Comparison of ENCODE assay signal across 9 cellular contexts in genomic region chr3:186217820-186218164, GRCh38.
DNase-seq lines count a peak whose midpoint lies in the region; ATAC-seq and TF ChIP-seq lines count a peak whose summit lies in the region.
"Had no signal": no experiment of that assay in that cellular context is flagged by ENCODE, and none has a peak within 500 bp of the region (broad histone marks: within the 10 kb centered on the region; RNA-seq: fewer than 3 reads in every experiment).

No MANE protein-coding gene starts in this region.

- BruUV-seq in Caco-2 (replicated peaks; lab: Mats Ljungman, UMichigan) = no TSS peak

- DNase-seq in COLO829 (ENCODE audit: low spot score) (peak; percentile 45), SIG-M5 treated with dmso at 0.1 percent for 504 hours (lab: John Stamatoyannopoulos, UW; ENCODE audit: unreplicated experiment) (no peak), UCSD-AML1 (lab: John Stamatoyannopoulos, UW; ENCODE audit: unreplicated experiment) (no peak), Caco-2 (no peak)
- DNase-seq in activated CD8-positive, alpha-beta T cell treated with anti-CD3 and anti-CD28 coated beads for 36 hours = peak; percentile 51
- no peak for DNase-seq in CD4-positive, alpha-beta memory T cell
- DNase-seq: GF-D8 had no signal

- no peak overlapping the region for H3K4me3 Mint-ChIP-seq in activated CD8-positive, alpha-beta T cell treated with anti-CD3 and anti-CD28 coated beads for 36 hours
- no peak overlapping the region for H3K4me3 Mint-ChIP-seq in CD4-positive, alpha-beta memory T cell
- no peak overlapping the region for H3K4me3 Mint-ChIP-seq in Caco-2 (ENCODE audit: unreplicated experiment)

- H3K36me3 ChIP-seq in CD4-positive, alpha-beta memory T cell (ENCODE audit: insufficient read depth, low read length) = no peaks in the 10 kb centered on the region
- H3K36me3 ChIP-seq in Caco-2 (ENCODE audit: control insufficient read depth, insufficient read depth, low read length) = no peaks in the 10 kb centered on the region

- no peaks in the 10 kb centered on the region for H3K9me3 ChIP-seq in CD4-positive, alpha-beta memory T cell (ENCODE audit: control insufficient read depth in 1 of 2, low read length in 2 of 2)
- no peaks in the 10 kb centered on the region for H3K9me3 ChIP-seq in Caco-2

- no peak overlapping the region for H3K4me3 ChIP-seq in CD4-positive, alpha-beta memory T cell (ENCODE audit: low read length in 2 of 2)
- H3K4me3 ChIP-seq in Caco-2 (ENCODE audit: low read depth, low read length) = no peak overlapping the region

- TF ChIP-seq CTCF in activated CD8-positive, alpha-beta T cell treated with anti-CD3 and anti-CD28 coated beads for 36 hours (IDR thresholded peaks at IDR 0.05) = no peak
- no peak for TF ChIP-seq CTCF in Caco-2 (IDR thresholded peaks at IDR 0.05; ENCODE audit: insufficient read depth in 1 of 2, low read depth in 1 of 2, low read length in 1 of 2, severe bottlenecking in 1 of 2, unreplicated experiment in 1 of 2)

- H3K36me3 Mint-ChIP-seq in activated CD8-positive, alpha-beta T cell treated with anti-CD3 and anti-CD28 coated beads for 36 hours (ENCODE audit: low read depth) = no peaks in the 10 kb centered on the region
- H3K36me3 Mint-ChIP-seq in CD4-positive, alpha-beta memory T cell = no peaks in the 10 kb centered on the region
- H3K36me3 Mint-ChIP-seq in Caco-2 (ENCODE audit: insufficient read depth, unreplicated experiment) = no peaks in the 10 kb centered on the region

- H3K27ac ChIP-seq in CD4-positive, alpha-beta memory T cell (ENCODE audit: low read depth, low read length) = no peak overlapping the region

- CTCF ChIA-PET in activated CD8-positive, alpha-beta T cell treated with anti-CD3 and anti-CD28 coated beads for 36 hours (lab: Charles Lee) = interaction anchor here (0.9 to 1.6 kb wide), 3 partner anchors 8 to 274 kb away, joined by 3 to 5 read pairs (median 5); no protein-coding TSS in a partner anchor
- CTCF ChIA-PET in CD4-positive, alpha-beta memory T cell (lab: Charles Lee; ENCODE audit: partially characterized antibody) = interaction anchor here (0.9 kb wide), 1 partner anchor 13 kb away, joined by 3 read pairs; no protein-coding TSS in a partner anchor
- CTCF ChIA-PET in Caco-2 (lab: Charles Lee) = no interaction called here

- H3K4me1 ChIP-seq in CD4-positive, alpha-beta memory T cell (ENCODE audit: insufficient read depth, low read length) = no peaks in the 10 kb centered on the region
- H3K4me1 ChIP-seq in Caco-2 = peaks cover 12% of the 10 kb centered on the region; the same call in 1 of the 2 replicates

- peaks cover 13% of the 10 kb centered on the region for H3K4me1 Mint-ChIP-seq in activated CD8-positive, alpha-beta T cell treated with anti-CD3 and anti-CD28 coated beads for 36 hours (ENCODE audit: low read depth)
- H3K4me1 Mint-ChIP-seq in CD4-positive, alpha-beta memory T cell = peaks cover 0 to 2% (median 0%) of the 10 kb centered on the region in 4 donors
- peaks cover 6% of the 10 kb centered on the region for H3K4me1 Mint-ChIP-seq in Caco-2 (ENCODE audit: low read depth, unreplicated experiment)

- H3K27me3 ChIP-seq in CD4-positive, alpha-beta memory T cell (ENCODE audit: insufficient read depth, low read length) = no peaks in the 10 kb centered on the region
- H3K27me3 ChIP-seq in Caco-2 (replicated peaks; ENCODE audit: control insufficient read depth, insufficient read depth, low read length) = no peaks in the 10 kb centered on the region

- H3K27ac Mint-ChIP-seq in activated CD8-positive, alpha-beta T cell treated with anti-CD3 and anti-CD28 coated beads for 36 hours = no peak overlapping the region
- no peak overlapping the region for H3K27ac Mint-ChIP-seq in CD4-positive, alpha-beta memory T cell
- H3K27ac Mint-ChIP-seq in Caco-2 (ENCODE audit: unreplicated experiment) = no peak overlapping the region

- ATAC-seq in GM19035 (IDR thresholded peaks at IDR 0.05; ENCODE audit: unreplicated experiment) (peak; percentile 86), HG03060 (IDR thresholded peaks at IDR 0.05; ENCODE audit: low read depth, unreplicated experiment) (peak; percentile 87)
- ATAC-seq in activated CD8-positive, alpha-beta T cell treated with anti-CD3 and anti-CD28 coated beads for 36 hours = peak; percentile 91

- H3K9me3 Mint-ChIP-seq in activated CD8-positive, alpha-beta T cell treated with anti-CD3 and anti-CD28 coated beads for 36 hours = no peaks in the 10 kb centered on the region
- no peaks in the 10 kb centered on the region for H3K9me3 Mint-ChIP-seq in CD4-positive, alpha-beta memory T cell
- H3K9me3 Mint-ChIP-seq in Caco-2 (ENCODE audit: unreplicated experiment) = peaks cover 8% of the 10 kb centered on the region

- intact Hi-C loops in activated CD8-positive, alpha-beta T cell treated with anti-CD3 and anti-CD28 coated beads for 36 hours (cut with micrococcal nuclease) = no loop called here
- intact Hi-C loops in CD4-positive, alpha-beta memory T cell (cut with micrococcal nuclease) = no loop called here
- intact Hi-C loops in Caco-2 (cut with micrococcal nuclease; ENCODE audit: unreplicated experiment) = no loop called here

- peaks cover 5% of the 10 kb centered on the region for H3K27me3 Mint-ChIP-seq in activated CD8-positive, alpha-beta T cell treated with anti-CD3 and anti-CD28 coated beads for 36 hours
- H3K27me3 Mint-ChIP-seq in CD4-positive, alpha-beta memory T cell = peaks cover 1 to 3% of the 10 kb centered on the region in 2 donors
- no peaks in the 10 kb centered on the region for H3K27me3 Mint-ChIP-seq in Caco-2 (ENCODE audit: insufficient read depth, unreplicated experiment)

- POLR2A ChIA-PET in activated CD8-positive, alpha-beta T cell treated with anti-CD3 and anti-CD28 coated beads for 36 hours (lab: Charles Lee) = no interaction called here
- POLR2A ChIA-PET in CD4-positive, alpha-beta memory T cell (lab: Charles Lee; ENCODE audit: partially characterized antibody) = no interaction called here
- POLR2A ChIA-PET in Caco-2 (lab: Charles Lee) = no interaction called here

Comparison
In these comparisons a context has a peak if more than half of its experiments do, and no peak if none do; other contexts are left out.
1. DNase-seq: peak in COLO829 (single experiment) and activated CD8-positive, alpha-beta T cell treated with anti-CD3 and anti-CD28 coated beads for 36 hours (single experiment); none in SIG-M5 treated with dmso at 0.1 percent for 504 hours (single experiment), CD4-positive, alpha-beta memory T cell (0 of 5), UCSD-AML1 (single experiment) and Caco-2 (0 of 2).
2. Peak in every context shown above with its lines, with median percentiles within 50 percentile points of each other: ATAC-seq.